Comparison of ENCODE assay signal across 1 cellular context in genomic region chr2:187920511-187920910, GRCh38.
TF ChIP-seq lines count a peak whose summit lies in the region.

No MANE protein-coding gene starts in this region.

TF ChIP-seq in GM23338, 12 proteins besides CTCF, POLR2A, EP300 and RAD21 (continued from another document):
- no peak for TF ChIP-seq ZNF462 (CRISPR knock-in tag; IDR thresholded peaks at IDR 0.05)
- TF ChIP-seq ZNF331 (CRISPR knock-in tag; IDR thresholded peaks at IDR 0.05; ENCODE audit: low read depth), result no peak
